21 cellular contexts compared by ENCODE assay signal in genomic region chr5:168740821-168741213, GRCh38.
A peak's percentile ranks its signal among the peaks of the same experiment; 100 is the strongest.
DNase-seq lines count a peak whose midpoint lies in the region; ATAC-seq lines count a peak whose summit lies in the region.
"Had no signal": no experiment of that assay in that cellular context is flagged by ENCODE, and none has a peak within 500 bp of the region (broad histone marks: within the 10 kb centered on the region; RNA-seq: fewer than 3 reads in every experiment).

No MANE protein-coding gene starts in this region.

- peak; percentile 37 for DNase-seq in activated CD8-positive, alpha-beta memory T cell treated with anti-CD3 and anti-CD28 coated beads for 24 hours
- no peak for DNase-seq in activated CD8-positive, alpha-beta memory T cell treated with anti-CD3 and anti-CD28 coated beads, Interleukin-2, amount 50 U/mL, for 4 hours
- DNase-seq in islet precursor cell = peak; percentile 45
- no peak for DNase-seq in sciatic nerve (ENCODE audit: low spot score)
- DNase-seq in NCI-H345 (lab: John Stamatoyannopoulos, UW) = no peak
- no peak for DNase-seq in NCI-H146 treated with DMSO at 0.1 percent for 48 hours (lab: John Stamatoyannopoulos, UW; ENCODE audit: unreplicated experiment)
- no peak for DNase-seq in GM19240 (ENCODE audit: insufficient read length, low spot score)
- DNase-seq in NOMO-1 treated with dmso at 0.1 percent for 144 hours (lab: John Stamatoyannopoulos, UW; ENCODE audit: unreplicated experiment) = no peak
- DNase-seq: activated CD4-positive, alpha-beta T cell treated with anti-CD3 and anti-CD28 coated beads, Interleukin-2, amount 10 ng/mL, durations not matched to agents 24 days and 14 days; activated gamma-delta T cell treated with Interleukin-2 at 50 U/mL for 16 hours; amniotic stem cell; DND-41; effector CD8-positive, alpha-beta T cell; MM.1S; NCI-H1436 treated with DMSO at 0.1 percent for 48 hours; NCI-H82; occipital lobe; PC-9; stimulated activated naive B cell treated with anti-CD40 and anti-IgM and Interleukin-4, amounts not matched to agents 10 μg/mL and 1 μg/mL and 100 μg/mL, for 72 hours; transverse colon had no signal

- ATAC-seq in sciatic nerve = peak; percentile 62
- ATAC-seq: K562; stimulated activated naive B cell treated with anti-CD40 and anti-IgM and Interleukin-4, amounts not matched to agents 10 μg/mL and 1 μg/mL and 100 μg/mL, for 72 hours had no signal

- intact Hi-C loops in sciatic nerve (cut with DNase I) = no loop called here

Comparison
In these comparisons a context has a peak if more than half of its experiments do, and no peak if none do; other contexts are left out.
1. DNase-seq: peak in activated CD8-positive, alpha-beta memory T cell treated with anti-CD3 and anti-CD28 coated beads for 24 hours (single experiment) and islet precursor cell (single experiment); none in activated CD8-positive, alpha-beta memory T cell treated with anti-CD3 and anti-CD28 coated beads, Interleukin-2, amount 50 U/mL, for 4 hours (single experiment), sciatic nerve (single experiment), NCI-H345 (single experiment), NCI-H146 treated with DMSO at 0.1 percent for 48 hours (single experiment), GM19240 (single experiment) and NOMO-1 treated with dmso at 0.1 percent for 144 hours (single experiment).